Comparison of ENCODE assay signal across 21 cellular contexts in the genomic region with DNA sequence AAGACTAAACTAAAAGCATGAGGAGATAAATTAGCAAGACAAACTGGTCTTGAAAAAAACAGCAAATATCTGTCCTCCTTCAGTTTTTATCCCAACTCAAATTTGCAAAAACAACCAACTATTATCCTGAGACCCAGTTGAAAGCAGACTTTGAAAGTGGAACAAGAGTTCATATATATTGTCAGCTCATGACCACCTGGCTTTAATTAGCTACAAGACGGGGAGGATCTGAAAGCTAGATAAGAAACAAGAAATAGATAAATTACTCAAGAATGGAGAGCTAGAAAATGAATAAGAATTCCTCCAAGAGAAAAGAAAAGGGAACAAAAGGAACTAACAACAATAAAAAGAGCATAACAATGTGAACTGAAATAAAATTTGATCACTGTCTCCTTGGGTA.
"Had no signal": no experiment of that assay in that cellular context is flagged by ENCODE, and none has a peak within 500 bp of the region (broad histone marks: within the 10 kb centered on the region; RNA-seq: fewer than 3 reads in every experiment).

No MANE protein-coding gene starts in this region.

- H3K4me3 Mint-ChIP-seq: endodermal cell; immature natural killer cell; memory B cell; naive B cell; neural crest cell; stimulated activated naive B cell treated with anti-CD40 and anti-IgM and Interleukin-4, amounts not matched to agents 10 μg/mL and 1 μg/mL and 100 μg/mL, for 72 hours had no signal

- H3K27ac Mint-ChIP-seq: endodermal cell; immature natural killer cell; memory B cell; stimulated activated naive B cell treated with anti-CD40 and anti-IgM and Interleukin-4, amounts not matched to agents 10 μg/mL and 1 μg/mL and 100 μg/mL, for 72 hours had no signal

- H3K27me3 Mint-ChIP-seq: memory B cell; stimulated activated naive B cell treated with anti-CD40 and anti-IgM and Interleukin-4, amounts not matched to agents 10 μg/mL and 1 μg/mL and 100 μg/mL, for 72 hours had no signal

- H3K4me1 Mint-ChIP-seq: immature natural killer cell; memory B cell; naive B cell; stimulated activated naive B cell treated with anti-CD40 and anti-IgM and Interleukin-4, amounts not matched to agents 10 μg/mL and 1 μg/mL and 100 μg/mL, for 72 hours had no signal

- ATAC-seq: gastroesophageal sphincter; left cardiac atrium; lower lobe of right lung; stimulated activated naive B cell treated with anti-CD40 and anti-IgM and Interleukin-4, amounts not matched to agents 10 μg/mL and 1 μg/mL and 100 μg/mL, for 72 hours had no signal

- DNase-seq: colonic mucosa; dermis blood vessel endothelial cell; endodermal cell; immature natural killer cell; left cardiac atrium; left ventricle myocardium inferior; lower lobe of right lung; naive B cell; posterior cingulate gyrus; sigmoid colon; stimulated activated CD4-positive, alpha-beta T cell treated with anti-CD3 and anti-CD28 coated beads, Interleukin-2, amount 100 ng/mL, for 24 hours; stimulated activated CD4-positive, alpha-beta T cell treated with anti-CD3 and anti-CD28 coated beads, Interleukin-4, amount 100 ng/mL, for 4 hours; stimulated activated naive B cell treated with anti-CD40 and anti-IgM and Interleukin-4, amounts not matched to agents 10 μg/mL and 1 μg/mL and 100 μg/mL, for 72 hours; stomach; substantia nigra; trophoblast cell had no signal

- H3K36me3 Mint-ChIP-seq: immature natural killer cell; memory B cell; naive B cell; stimulated activated naive B cell treated with anti-CD40 and anti-IgM and Interleukin-4, amounts not matched to agents 10 μg/mL and 1 μg/mL and 100 μg/mL, for 72 hours had no signal

- H3K4me1 ChIP-seq: colonic mucosa had no signal

- H3K9me3 Mint-ChIP-seq: endodermal cell had no signal

- H3K36me3 ChIP-seq: colonic mucosa, gastroesophageal sphincter, left ventricle myocardium inferior, lower lobe of right lung, sigmoid colon, stomach, thoracic aorta had no signal

- H3K27ac ChIP-seq: colonic mucosa, gastroesophageal sphincter, left ventricle myocardium inferior, lower lobe of right lung, sigmoid colon, skin epidermis, stomach, thoracic aorta had no signal

- H3K4me3 ChIP-seq: colonic mucosa, gastroesophageal sphincter, left ventricle myocardium inferior, lower lobe of right lung, sigmoid colon, skin epidermis, stomach, thoracic aorta had no signal

- H3K27me3 ChIP-seq: colonic mucosa, gastroesophageal sphincter, sigmoid colon, stomach had no signal

- H3K9me3 ChIP-seq: colonic mucosa, gastroesophageal sphincter, left ventricle myocardium inferior, lower lobe of right lung, sigmoid colon, stomach, thoracic aorta had no signal
